Comparison of ENCODE assay signal across 15 cellular contexts in the genomic region with DNA sequence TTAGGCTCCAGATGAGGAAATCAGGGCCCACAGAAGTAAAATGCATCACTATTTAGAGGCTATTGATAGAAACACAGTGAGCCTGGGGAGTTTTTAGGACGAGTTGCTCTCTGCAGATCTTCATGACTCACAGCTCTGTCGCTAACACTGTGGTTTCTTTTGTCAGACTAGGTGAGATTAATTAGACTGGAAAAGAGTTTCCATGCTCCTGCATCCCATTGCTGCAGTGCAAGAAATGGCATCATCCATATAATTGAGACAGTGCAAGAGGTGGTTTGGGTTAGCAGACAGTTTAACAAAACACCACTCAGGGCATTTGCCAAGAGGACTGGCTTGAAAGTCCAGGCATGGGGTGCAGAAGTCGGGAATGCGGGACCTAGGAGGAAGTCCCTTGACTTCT.
DNase-seq lines count a peak whose midpoint lies in the region; ATAC-seq and TF ChIP-seq lines count a peak whose summit lies in the region.
"Had no signal": no experiment of that assay in that cellular context is flagged by ENCODE, and none has a peak within 500 bp of the region (broad histone marks: within the 10 kb centered on the region; RNA-seq: fewer than 3 reads in every experiment).

No MANE protein-coding gene starts in this region.

- H3K4me2 ChIP-seq in GM23248 (ENCODE audit: unreplicated experiment): no peak overlapping the region

- peaks cover 13% of the 10 kb centered on the region; the same call in 1 of the 2 replicates for H4K20me1 ChIP-seq in GM23248 (ENCODE audit: insufficient read depth)

- H3K27ac ChIP-seq in GM23248: no peak overlapping the region
- H3K27ac ChIP-seq in foreskin keratinocyte: no peak overlapping the region
- H3K27ac ChIP-seq: parathyroid adenoma had no signal

- peak overlapping the region; percentile 37 for H3K27ac Mint-ChIP-seq in T-helper 17 cell

- no peak for ATAC-seq in T-helper 17 cell
- peak; percentile 80 for ATAC-seq in foreskin keratinocyte
- ATAC-seq in HG03521 (IDR thresholded peaks at IDR 0.05; ENCODE audit: unreplicated experiment): no peak
- no peak for ATAC-seq in left colon
- ATAC-seq in GM19023 (IDR thresholded peaks at IDR 0.05; ENCODE audit: unreplicated experiment): no peak

- no peaks in the 10 kb centered on the region for H3K9me2 ChIP-seq in GM23248 (ENCODE audit: insufficient read depth)

- H3F3A ChIP-seq in GM23248 (ENCODE audit: insufficient read depth): peaks cover 24% of the 10 kb centered on the region; the same call in 1 of the 2 replicates

- no peak overlapping the region for H3K9ac ChIP-seq in GM23248
- H3K9ac ChIP-seq: parathyroid adenoma had no signal

- no peak overlapping the region for H2AFZ ChIP-seq in GM23248
- H2AFZ ChIP-seq: parathyroid adenoma had no signal

- TF ChIP-seq CTCF in foreskin keratinocyte (conservative IDR thresholded peaks at IDR 0.05): no peak

- peaks cover 2% of the 10 kb centered on the region for H3K36me3 Mint-ChIP-seq in T-helper 17 cell (ENCODE audit: low read depth)

- H3K4me3 ChIP-seq in GM23248: no peak overlapping the region
- H3K4me3 ChIP-seq: HAP-1, lung had no signal

- intact Hi-C loops in left colon (cut with DNase I, micrococcal nuclease): no loop called here

- WGBS in GM23248 (ENCODE audit: low coverage in 1 of 2, low lambda C conversion rate in 2 of 2, missing lambda C conversion rate in 2 of 2), 2 experiments: 54 to 58% methylated on average over 4 of the region's 4 CpGs

- in situ Hi-C loops in GM23248 (cut with MboI): loop anchor here (10.0 kb wide), 1 partner anchor 61 kb away; no protein-coding TSS in a partner anchor

- H3K4me1 Mint-ChIP-seq in T-helper 17 cell: peaks cover 22% of the 10 kb centered on the region

- H3K27me3 ChIP-seq in GM23248 (replicated peaks; ENCODE audit: insufficient read depth) (no peaks in the 10 kb centered on the region), foreskin keratinocyte (no peaks in the 10 kb centered on the region)

- peaks cover 6% of the 10 kb centered on the region; the same call in 1 of the 2 replicates for H3K79me2 ChIP-seq in GM23248 (ENCODE audit: insufficient read depth)
- H3K79me2 ChIP-seq: parathyroid adenoma had no signal

- H3K9me3 ChIP-seq in GM23248 (ENCODE audit: low read depth): no peaks in the 10 kb centered on the region
- H3K9me3 ChIP-seq in T-helper 17 cell (ENCODE audit: control insufficient read depth, low read length, poor library complexity, severe bottlenecking): no peaks in the 10 kb centered on the region
- H3K9me3 ChIP-seq: HAP-1 had no signal

- peaks cover 26% of the 10 kb centered on the region for H3K4me1 ChIP-seq in GM23248 (ENCODE audit: insufficient read depth)
- no peaks in the 10 kb centered on the region for H3K4me1 ChIP-seq in foreskin keratinocyte
- H3K4me1 ChIP-seq: HAP-1, parathyroid adenoma had no signal

- DNase-seq in AG08395 (ENCODE audit: low spot score) (peak; percentile 64), GM23248 (peak; percentile 71), T-helper 17 cell (no peak), foreskin keratinocyte (peak in 1 of 2 donors; percentile 56), NCI-H187 (lab: John Stamatoyannopoulos, UW) (no peak), left colon (no peak)
- DNase-seq: MM.1S; NCI-H774; stimulated activated CD4-positive, alpha-beta T cell treated with anti-CD3 and anti-CD28 coated beads, Interleukin-4, amount 100 ng/mL, for 1 hour; T1000 had no signal

- no peaks in the 10 kb centered on the region for H3K36me3 ChIP-seq in GM23248 (ENCODE audit: low read depth)
- H3K36me3 ChIP-seq: HAP-1 had no signal

- no peak overlapping the region for H3K4me3 Mint-ChIP-seq in T-helper 17 cell

- no peaks in the 10 kb centered on the region for H3K27me3 Mint-ChIP-seq in T-helper 17 cell

Comparison
In these comparisons a context has a peak if more than half of its experiments do, and no peak if none do; other contexts are left out.
1. DNase-seq: peak in AG08395 (single experiment) and GM23248 (single experiment); none in T-helper 17 cell (0 of 3), NCI-H187 (0 of 2) and left colon (0 of 2).